In the genomic region with DNA sequence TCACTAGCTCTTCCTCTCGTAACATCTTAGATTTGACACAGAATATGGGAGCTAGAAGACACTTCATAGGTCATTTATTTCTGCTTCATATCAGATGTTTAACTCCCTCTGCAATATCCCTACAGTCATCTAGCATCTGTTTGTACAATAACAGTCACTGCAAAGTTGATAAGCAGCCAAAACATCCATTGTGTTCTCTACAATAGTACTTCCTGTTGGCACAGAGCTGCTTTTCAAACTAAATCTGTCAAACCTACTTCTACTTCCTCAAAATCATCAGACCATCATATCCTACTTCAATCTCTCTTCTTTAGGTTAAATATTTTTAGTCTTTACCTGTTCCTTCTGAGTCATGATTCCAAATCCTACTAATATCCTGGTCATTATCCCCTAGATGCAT, we compare ENCODE assay signal across 11 cellular contexts.
DNase-seq lines count a peak whose midpoint lies in the region; ATAC-seq and TF ChIP-seq lines count a peak whose summit lies in the region.
"Had no signal": no experiment of that assay in that cellular context is flagged by ENCODE, and none has a peak within 500 bp of the region (broad histone marks: within the 10 kb centered on the region; RNA-seq: fewer than 3 reads in every experiment).

No MANE protein-coding gene starts in this region.

- H3K4me3 Mint-ChIP-seq in activated CD4-positive, alpha-beta memory T cell treated with anti-CD3 and anti-CD28 coated beads for 36 hours, result no peak overlapping the region

- intact Hi-C loops in left colon (cut with DNase I, micrococcal nuclease), result no loop called here
- intact Hi-C loops in thyroid gland (cut with DNase I), result no loop called here
- intact Hi-C loops in activated CD4-positive, alpha-beta memory T cell treated with anti-CD3 and anti-CD28 coated beads for 36 hours (cut with micrococcal nuclease), result no loop called here

- no peak for TF ChIP-seq POLR2A in thyroid gland (IDR thresholded peaks at IDR 0.05)

- peak; percentile 80 for ATAC-seq in GM18909 (IDR thresholded peaks at IDR 0.05; ENCODE audit: poor library complexity, unreplicated experiment)
- peak; percentile 62 for ATAC-seq in HG02973 (IDR thresholded peaks at IDR 0.05; ENCODE audit: unreplicated experiment)
- peak; percentile 45 for ATAC-seq in left colon

- no peaks in the 10 kb centered on the region for H3K27me3 ChIP-seq in thyroid gland

- H3K4me3 ChIP-seq in thyroid gland (replicated peaks in 1 of 3), result no peak overlapping the region

- no peaks in the 10 kb centered on the region for H3K27me3 Mint-ChIP-seq in activated CD4-positive, alpha-beta memory T cell treated with anti-CD3 and anti-CD28 coated beads for 36 hours

- POLR2A ChIA-PET in activated CD4-positive, alpha-beta memory T cell treated with anti-CD3 and anti-CD28 coated beads for 36 hours (lab: Charles Lee), result no interaction called here

- H3K27ac ChIP-seq in thyroid gland, result no peak overlapping the region
- H3K27ac ChIP-seq: parathyroid adenoma had no signal

- no peaks in the 10 kb centered on the region for H3K4me1 Mint-ChIP-seq in activated CD4-positive, alpha-beta memory T cell treated with anti-CD3 and anti-CD28 coated beads for 36 hours (ENCODE audit: low read depth)

- DNase-seq in NCI-H345 (lab: John Stamatoyannopoulos, UW) (peak; percentile 69), left colon (no peak), thyroid gland (no peak), NCI-H510A treated with DMSO at 0.1 percent for 48 hours (lab: John Stamatoyannopoulos, UW) (no peak)
- DNase-seq in activated naive CD4-positive, alpha-beta T cell treated with Interleukin-2 at 50 U/mL for 16 hours, result no peak
- DNase-seq in activated CD4-positive, alpha-beta memory T cell treated with anti-CD3 and anti-CD28 coated beads for 36 hours, result no peak
- DNase-seq: IMR-90, T1000 had no signal

- H3K27ac Mint-ChIP-seq in activated CD4-positive, alpha-beta memory T cell treated with anti-CD3 and anti-CD28 coated beads for 36 hours, result no peak overlapping the region

- no peaks in the 10 kb centered on the region for H3K9me3 ChIP-seq in thyroid gland

- peaks cover 0 to 4% of the 10 kb centered on the region in 2 donors for H3K4me1 ChIP-seq in thyroid gland
- H3K4me1 ChIP-seq: parathyroid adenoma had no signal

- H3K36me3 Mint-ChIP-seq in activated CD4-positive, alpha-beta memory T cell treated with anti-CD3 and anti-CD28 coated beads for 36 hours, result no peaks in the 10 kb centered on the region

- no peaks in the 10 kb centered on the region for H3K9me3 Mint-ChIP-seq in activated CD4-positive, alpha-beta memory T cell treated with anti-CD3 and anti-CD28 coated beads for 36 hours

- no peaks in the 10 kb centered on the region for H3K36me3 ChIP-seq in thyroid gland

- no peak for TF ChIP-seq CTCF in thyroid gland (IDR thresholded peaks at IDR 0.05)

- CTCF ChIA-PET in activated CD4-positive, alpha-beta memory T cell treated with anti-CD3 and anti-CD28 coated beads for 36 hours (lab: Charles Lee), result no interaction called here

- 69 to 70% methylated on average over 1 of the region's 1 CpG for WGBS in thyroid gland, 2 donors
